10 cellular contexts compared by ENCODE assay signal in the genomic region with DNA sequence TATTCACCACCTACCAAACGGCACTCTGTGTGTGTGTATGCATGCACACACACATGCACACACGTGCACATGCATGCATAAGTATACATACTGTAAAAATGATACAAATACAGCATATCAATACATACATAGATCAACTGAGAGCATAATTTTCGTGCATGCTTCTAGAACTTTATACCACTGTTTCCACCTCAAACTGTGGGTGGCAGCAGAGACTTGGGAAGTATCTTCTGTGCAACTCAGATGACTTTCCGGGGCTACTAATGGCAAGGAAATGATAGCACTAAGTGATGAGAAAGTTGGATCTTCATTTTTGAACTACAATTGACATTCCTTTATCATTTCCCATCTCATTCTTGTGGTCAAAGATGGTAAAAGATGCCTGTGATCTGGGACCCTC.
DNase-seq lines count a peak whose midpoint lies in the region; ATAC-seq and TF ChIP-seq lines count a peak whose summit lies in the region.
"Had no signal": no experiment of that assay in that cellular context is flagged by ENCODE, and none has a peak within 500 bp of the region (broad histone marks: within the 10 kb centered on the region; RNA-seq: fewer than 3 reads in every experiment).

No MANE protein-coding gene starts in this region.

- H3K27ac Mint-ChIP-seq in CD8-positive, alpha-beta memory T cell, result no peak overlapping the region
- H3K27ac Mint-ChIP-seq: CD8-positive, alpha-beta T cell had no signal

- intact Hi-C loops in heart right ventricle (cut with DNase I), result no loop called here
- intact Hi-C loops in right cardiac atrium (cut with DNase I), result no loop called here

- no peaks in the 10 kb centered on the region for H3K27me3 ChIP-seq in heart right ventricle
- H3K27me3 ChIP-seq in right cardiac atrium (ENCODE audit: control insufficient read depth, insufficient read depth), result no peaks in the 10 kb centered on the region
- no peaks in the 10 kb centered on the region for H3K27me3 ChIP-seq in RWPE2 (ENCODE audit: insufficient read depth, poor library complexity, severe bottlenecking)
- no peaks in the 10 kb centered on the region for H3K27me3 ChIP-seq in CD8-positive, alpha-beta memory T cell (ENCODE audit: insufficient read depth, low read length, poor library complexity, severe bottlenecking)
- H3K27me3 ChIP-seq: SJCRH30 had no signal

- H3K9me3 ChIP-seq in heart right ventricle, result no peaks in the 10 kb centered on the region
- no peaks in the 10 kb centered on the region for H3K9me3 ChIP-seq in right cardiac atrium (ENCODE audit: control insufficient read depth, low read length)
- H3K9me3 ChIP-seq in RWPE2 (ENCODE audit: severe bottlenecking), result no peaks in the 10 kb centered on the region
- H3K9me3 ChIP-seq in CD8-positive, alpha-beta memory T cell (ENCODE audit: low read length), result no peaks in the 10 kb centered on the region
- H3K9me3 ChIP-seq: SJCRH30 had no signal

- no peaks in the 10 kb centered on the region for H3K9me3 Mint-ChIP-seq in CD8-positive, alpha-beta memory T cell
- H3K9me3 Mint-ChIP-seq: CD8-positive, alpha-beta T cell had no signal

- TF ChIP-seq POLR2A in GM18505 (IDR thresholded peaks at IDR 0.05; ENCODE audit: borderline replicate concordance, extremely low read depth, insufficient read depth, insufficient read length), result no peak

- H3K36me3 Mint-ChIP-seq in CD8-positive, alpha-beta memory T cell, result no peaks in the 10 kb centered on the region
- H3K36me3 Mint-ChIP-seq: CD8-positive, alpha-beta T cell had no signal

- 53 to 56% methylated on average over 4 of the region's 4 CpGs for WGBS in heart right ventricle, 2 donors
- 39% methylated on average over 4 of the region's 4 CpGs for WGBS in right cardiac atrium

- POLR2A ChIA-PET in CD8-positive, alpha-beta memory T cell (lab: Charles Lee), result no interaction called here

- peaks cover 0 to 2% of the 10 kb centered on the region in 2 donors for H3K27me3 Mint-ChIP-seq in CD8-positive, alpha-beta memory T cell

- CTCF ChIA-PET in CD8-positive, alpha-beta memory T cell (lab: Charles Lee), result no interaction called here

- H3K27ac ChIP-seq in heart right ventricle, result no peak overlapping the region
- no peak overlapping the region for H3K27ac ChIP-seq in right cardiac atrium (ENCODE audit: low read length)
- no peak overlapping the region for H3K27ac ChIP-seq in RWPE2 (ENCODE audit: poor library complexity, severe bottlenecking)
- H3K27ac ChIP-seq in CD8-positive, alpha-beta memory T cell (ENCODE audit: low read depth, low read length), result no peak overlapping the region
- H3K27ac ChIP-seq: SJCRH30 had no signal

- DNase-seq in heart right ventricle (no peak), right cardiac atrium (no peak), RWPE2 (ENCODE audit: low spot score) (no peak), hippocampal formation (lab: John Stamatoyannopoulos, UW) (peak; percentile 34 to 40)
- DNase-seq in CD8-positive, alpha-beta memory T cell, result no peak
- DNase-seq in activated CD4-positive, CD25-positive, alpha-beta regulatory T cell treated with anti-CD3 and anti-CD28 coated beads, Interleukin-2, amount 50 U/mL, for 72 hours, result no peak
- DNase-seq: CD8-positive, alpha-beta T cell had no signal

- H3K4me3 ChIP-seq in heart right ventricle (no peak overlapping the region), right cardiac atrium (ENCODE audit: low read length) (no peak overlapping the region), RWPE2 (ENCODE audit: severe bottlenecking) (no peak overlapping the region)
- H3K4me3 ChIP-seq in CD8-positive, alpha-beta memory T cell (ENCODE audit: low read length), result no peak overlapping the region
- H3K4me3 ChIP-seq: SJCRH30 had no signal

- H3K4me1 ChIP-seq in heart right ventricle, result no peaks in the 10 kb centered on the region
- no peaks in the 10 kb centered on the region for H3K4me1 ChIP-seq in right cardiac atrium (ENCODE audit: control insufficient read depth, insufficient read depth, low read length)
- H3K4me1 ChIP-seq in RWPE2 (ENCODE audit: insufficient read depth, poor library complexity, severe bottlenecking), result no peaks in the 10 kb centered on the region
- no peaks in the 10 kb centered on the region for H3K4me1 ChIP-seq in CD8-positive, alpha-beta memory T cell (ENCODE audit: insufficient read depth, low read length)
- H3K4me1 ChIP-seq: SJCRH30 had no signal

- H3K4me1 Mint-ChIP-seq in CD8-positive, alpha-beta memory T cell, result no peaks in the 10 kb centered on the region

- no peak overlapping the region for H3K4me3 Mint-ChIP-seq in CD8-positive, alpha-beta memory T cell
- H3K4me3 Mint-ChIP-seq: CD8-positive, alpha-beta T cell had no signal

- no peaks in the 10 kb centered on the region for H3K36me3 ChIP-seq in heart right ventricle
- no peaks in the 10 kb centered on the region for H3K36me3 ChIP-seq in RWPE2 (ENCODE audit: low read depth)
- H3K36me3 ChIP-seq in CD8-positive, alpha-beta memory T cell (ENCODE audit: insufficient read depth, low read length), result no peaks in the 10 kb centered on the region
- H3K36me3 ChIP-seq: SJCRH30 had no signal

- ATAC-seq in heart right ventricle (no peak), right cardiac atrium (no peak), RWPE2 (ENCODE audit: low read depth) (peak; percentile 46; the same call in 1 of the 3 replicates), HG02571 (IDR thresholded peaks at IDR 0.05; ENCODE audit: unreplicated experiment) (no peak), GM18505 (IDR thresholded peaks at IDR 0.05; ENCODE audit: unreplicated experiment) (no peak)
- ATAC-seq: CD8-positive, alpha-beta T cell had no signal

- TF ChIP-seq CTCF in heart right ventricle (IDR thresholded peaks at IDR 0.05) (peak in 7 of 9 donors; percentile 6 to 36 (median 28)), RWPE2 (IDR thresholded peaks at IDR 0.05; ENCODE audit: poor library complexity, severe bottlenecking) (peak; percentile 35)

Comparison
In these comparisons a context has a peak if more than half of its experiments do, and no peak if none do; other contexts are left out.
1. DNase-seq: peak in hippocampal formation (2 of 2); none in heart right ventricle (0 of 2), right cardiac atrium (0 of 3), RWPE2 (single experiment), CD8-positive, alpha-beta memory T cell (0 of 5) and activated CD4-positive, CD25-positive, alpha-beta regulatory T cell treated with anti-CD3 and anti-CD28 coated beads, Interleukin-2, amount 50 U/mL, for 72 hours (single experiment).